Comparison of ENCODE assay signal across 1 cellular context in the genomic region with DNA sequence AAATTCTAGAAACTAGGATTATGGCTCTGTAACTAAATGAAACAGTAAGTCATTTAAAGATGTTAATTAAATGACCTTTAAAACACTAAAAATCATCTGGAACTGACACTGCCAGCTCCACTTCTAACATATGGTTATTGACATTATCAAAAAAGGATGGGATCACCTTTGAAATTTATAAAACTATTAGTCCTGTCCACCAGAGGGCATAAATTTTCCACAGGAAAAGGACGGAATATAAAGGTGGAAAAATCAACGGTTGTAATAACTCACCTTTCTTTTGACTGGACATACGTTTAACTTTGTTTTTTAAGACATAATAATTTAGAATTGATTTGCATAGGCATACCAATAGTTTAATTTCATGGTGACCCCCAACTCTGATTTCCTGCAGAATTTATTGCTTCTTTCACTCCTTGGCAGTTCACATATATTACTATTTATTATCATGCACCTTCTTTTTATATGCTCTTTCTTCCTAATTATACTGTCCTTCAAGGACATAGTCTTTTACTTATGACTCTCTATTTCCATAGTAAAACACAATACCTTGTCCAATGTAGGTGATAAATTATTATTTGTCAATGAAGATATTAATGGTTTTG.
TF ChIP-seq lines count a peak whose summit lies in the region.

No MANE protein-coding gene starts in this region.

TF ChIP-seq in HepG2, 621 proteins besides CTCF, POLR2A, EP300 and RAD21 (continued from another document):
- no peak for TF ChIP-seq ZNF646 (CRISPR knock-in tag; IDR thresholded peaks at IDR 0.05)
- no peak for TF ChIP-seq TBX2 (CRISPR knock-in tag; IDR thresholded peaks at IDR 0.05; ENCODE audit: borderline replicate concordance)
- no peak for TF ChIP-seq ZNF143 (CRISPR knock-in tag; IDR thresholded peaks at IDR 0.05)
